8 cellular contexts compared by ENCODE assay signal in the genomic region with DNA sequence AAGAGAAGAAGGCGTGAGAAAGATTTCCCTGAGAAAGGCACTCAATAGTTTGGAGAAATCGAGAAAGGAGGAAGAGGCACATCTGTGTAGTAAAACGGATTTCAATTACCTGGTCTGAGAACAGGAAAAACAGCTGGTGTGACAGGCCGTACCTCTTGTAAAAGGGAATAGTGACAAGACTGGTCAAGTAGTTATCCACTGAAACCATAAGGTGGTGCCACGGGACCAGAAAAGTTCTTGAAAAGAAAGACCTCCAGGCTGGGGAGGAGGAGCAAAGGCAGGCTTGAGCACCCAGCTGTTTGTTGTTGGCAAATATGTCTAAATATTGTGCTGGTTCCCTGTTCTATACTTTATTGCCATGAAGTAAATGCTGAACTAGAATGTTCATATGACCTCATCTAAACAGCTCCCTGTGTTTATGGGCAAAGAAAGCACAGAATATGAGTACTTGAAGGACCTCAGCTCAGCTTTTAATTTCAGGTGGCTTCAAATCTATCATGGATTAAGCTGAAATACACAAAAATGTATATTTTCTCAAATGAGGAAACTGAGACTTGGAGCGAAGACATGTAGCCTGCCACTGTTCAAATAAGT. TPM values are rescaled to one million over a fixed set of nuclear protein-coding genes. Genes with fewer than 3 reads are reported as not detected.
A peak's percentile ranks its signal among the peaks of the same experiment; 100 is the strongest.
DNase-seq lines count a peak whose midpoint lies in the region; ATAC-seq and TF ChIP-seq lines count a peak whose summit lies in the region.

No MANE protein-coding gene starts in this region.

- no peak for TF ChIP-seq CTCF in RWPE1 (conservative IDR thresholded peaks at IDR 0.05; ENCODE audit: low read depth)
- TF ChIP-seq CTCF in stomach (IDR thresholded peaks at IDR 0.05): no peak
- no peak for TF ChIP-seq CTCF in lower leg skin (IDR thresholded peaks at IDR 0.05)

- no peaks in the 10 kb centered on the region for H3K9me3 ChIP-seq in stomach

- peak; percentile 8 for DNase-seq in stimulated activated CD4-positive, alpha-beta T cell treated with anti-CD3 and anti-CD28 coated beads, Interleukin-15, amount 100 ng/mL, for 24 hours
- DNase-seq in stimulated activated CD4-positive, alpha-beta T cell treated with anti-CD3 and anti-CD28 coated beads, Interleukin-4, amount 100 ng/mL, for 1 hour: no peak
- DNase-seq in RWPE1 (ENCODE audit: low spot score) (peak; percentile 46), kidney tubule cell (ENCODE audit: low spot score) (peak; percentile 42), germinal center (ENCODE audit: low spot score) (no peak), stomach (no peak), lower leg skin (ENCODE audit: low spot score in 2 of 2) (no peak)

- TF ChIP-seq EP300 in stomach (IDR thresholded peaks at IDR 0.05): no peak

- ATAC-seq in HG03025 (IDR thresholded peaks at IDR 0.05; ENCODE audit: low FRiP score, unreplicated experiment): peak; percentile 67

- TF ChIP-seq POLR2A in stomach (IDR thresholded peaks at IDR 0.05) (no peak), lower leg skin (IDR thresholded peaks at IDR 0.05) (no peak)

- no peaks in the 10 kb centered on the region for H3K36me3 ChIP-seq in stomach

- intact Hi-C loops in stomach (cut with DNase I; ENCODE audit: low total_unique reads): no loop called here
- intact Hi-C loops in lower leg skin (cut with DNase I; ENCODE audit: low total_unique reads): no loop called here

- CTCF ChIA-PET in RWPE1 (lab: Yijun Ruan, JAX): no interaction called here

- 30 to 38% (median 35%) methylated on average over 6 of the region's 6 CpGs for WGBS in stomach, 5 donors
- 35 to 39% methylated on average over 6 of the region's 6 CpGs for WGBS in lower leg skin, 2 donors

- H3K4me3 ChIP-seq in stomach: no peak overlapping the region
- no peak overlapping the region for H3K4me3 ChIP-seq in lower leg skin (ENCODE audit: low read depth, poor library complexity, severe bottlenecking)

- H3K27me3 ChIP-seq in stomach: no peaks in the 10 kb centered on the region

- POLR2A ChIA-PET in RWPE1 (lab: Yijun Ruan, JAX; ENCODE audit: low non-redundant PET): no interaction called here

- H3K4me1 ChIP-seq in stomach: peaks cover 0 to 5% (median 0%) of the 10 kb centered on the region in 4 donors

- H3K27ac ChIP-seq in RWPE1 (no peak overlapping the region), stomach (no peak overlapping the region)

RNA-seq across cellular contexts. Expression of a gene that starts 4.0 kb away (rescaled TPM):
- total RNA-seq in stomach (under 1 TPM in 1 of 5 donors, not detected in 4; 0.73 TPM), lower leg skin (1 to 10 TPM in 3 of 4 donors, under 1 TPM in 1; 0.30 to 7.0 (median 2.7) TPM)
- not detected for polyA plus RNA-seq in stomach

RNA-seq across cellular contexts. Expression of a gene that starts 42.4 kb away (rescaled TPM):
- total RNA-seq in stomach: 1 to 10 TPM in 2 of 5 donors, under 1 TPM in 1, not detected in 2; 0.37 to 1.8 (median 1.4) TPM
- polyA plus RNA-seq in stomach: 1 to 10 TPM in 1 of 3 donors, under 1 TPM in 1, not detected in 1; 0.10 to 9.9 TPM
- not detected for total RNA-seq in lower leg skin

Comparison
In these comparisons a context has a peak if more than half of its experiments do, and no peak if none do; other contexts are left out.
1. DNase-seq: peak in stimulated activated CD4-positive, alpha-beta T cell treated with anti-CD3 and anti-CD28 coated beads, Interleukin-15, amount 100 ng/mL, for 24 hours (single experiment), RWPE1 (single experiment) and kidney tubule cell (single experiment); none in stimulated activated CD4-positive, alpha-beta T cell treated with anti-CD3 and anti-CD28 coated beads, Interleukin-4, amount 100 ng/mL, for 1 hour (single experiment), germinal center (single experiment), stomach (single experiment) and lower leg skin (0 of 2).